1 cellular context compared by ENCODE assay signal in the genomic region with DNA sequence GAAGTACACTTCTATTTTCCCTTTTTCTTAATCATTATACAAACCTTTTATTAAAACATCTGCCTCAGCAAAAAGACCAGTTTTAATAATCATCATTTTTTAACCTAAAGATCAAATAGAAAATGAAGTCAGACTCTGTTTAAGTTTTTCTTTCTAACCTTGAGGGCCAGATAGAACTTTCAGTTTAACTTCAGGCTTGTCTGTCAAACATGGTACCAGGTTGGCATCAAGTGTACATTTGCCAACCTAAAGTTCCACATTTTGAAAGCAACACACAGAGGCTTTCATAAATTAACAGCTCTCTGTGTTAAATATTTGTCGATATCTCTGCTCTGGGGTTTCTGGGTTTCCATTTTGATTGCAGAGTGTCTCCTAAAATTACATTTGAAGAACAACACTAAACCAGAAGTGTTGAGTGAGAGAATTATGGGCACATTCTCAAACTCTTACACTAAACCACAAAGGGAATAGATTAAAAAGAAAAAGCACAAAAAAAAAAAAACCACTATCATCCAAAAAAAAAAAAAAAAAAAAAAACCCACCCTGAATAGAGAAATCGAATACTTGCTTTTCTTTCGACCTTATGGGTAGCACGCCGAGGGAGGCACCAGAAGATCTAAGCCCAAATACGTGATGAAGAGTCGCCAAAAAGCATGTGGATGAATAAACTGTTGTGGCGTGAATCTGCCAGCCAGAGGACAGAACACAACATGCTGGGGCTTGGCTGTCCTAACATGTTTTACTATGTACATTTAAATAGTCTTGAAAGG.
TF ChIP-seq lines count a peak whose summit lies in the region.

No MANE protein-coding gene starts in this region.

TF ChIP-seq in K562, 482 proteins besides CTCF, POLR2A, EP300 and RAD21:
- TF ChIP-seq, protein P1, sequence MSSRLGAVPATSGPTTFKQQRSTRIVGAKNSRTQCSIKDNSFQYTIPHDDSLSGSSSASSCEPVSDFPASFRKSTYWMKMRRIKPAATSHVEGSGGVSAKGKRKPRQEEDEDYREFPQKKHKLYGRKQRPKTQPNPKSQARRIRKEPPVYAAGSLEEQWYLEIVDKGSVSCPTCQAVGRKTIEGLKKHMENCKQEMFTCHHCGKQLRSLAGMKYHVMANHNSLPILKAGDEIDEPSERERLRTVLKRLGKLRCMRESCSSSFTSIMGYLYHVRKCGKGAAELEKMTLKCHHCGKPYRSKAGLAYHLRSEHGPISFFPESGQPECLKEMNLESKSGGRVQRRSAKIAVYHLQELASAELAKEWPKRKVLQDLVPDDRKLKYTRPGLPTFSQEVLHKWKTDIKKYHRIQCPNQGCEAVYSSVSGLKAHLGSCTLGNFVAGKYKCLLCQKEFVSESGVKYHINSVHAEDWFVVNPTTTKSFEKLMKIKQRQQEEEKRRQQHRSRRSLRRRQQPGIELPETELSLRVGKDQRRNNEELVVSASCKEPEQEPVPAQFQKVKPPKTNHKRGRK (tag; IDR thresholded peaks at IDR 0.05): no peak
- TF ChIP-seq, protein P2, sequence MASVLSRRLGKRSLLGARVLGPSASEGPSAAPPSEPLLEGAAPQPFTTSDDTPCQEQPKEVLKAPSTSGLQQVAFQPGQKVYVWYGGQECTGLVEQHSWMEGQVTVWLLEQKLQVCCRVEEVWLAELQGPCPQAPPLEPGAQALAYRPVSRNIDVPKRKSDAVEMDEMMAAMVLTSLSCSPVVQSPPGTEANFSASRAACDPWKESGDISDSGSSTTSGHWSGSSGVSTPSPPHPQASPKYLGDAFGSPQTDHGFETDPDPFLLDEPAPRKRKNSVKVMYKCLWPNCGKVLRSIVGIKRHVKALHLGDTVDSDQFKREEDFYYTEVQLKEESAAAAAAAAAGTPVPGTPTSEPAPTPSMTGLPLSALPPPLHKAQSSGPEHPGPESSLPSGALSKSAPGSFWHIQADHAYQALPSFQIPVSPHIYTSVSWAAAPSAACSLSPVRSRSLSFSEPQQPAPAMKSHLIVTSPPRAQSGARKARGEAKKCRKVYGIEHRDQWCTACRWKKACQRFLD (CRISPR knock-in tag; IDR thresholded peaks at IDR 0.05): no peak
- TF ChIP-seq C11orf30 (IDR thresholded peaks at IDR 0.05; ENCODE audit: low read depth): 0 out of 2 replicates have a peak, but pooled peaks have one; percentile 25
- TF ChIP-seq ZNF174 (CRISPR knock-in tag; IDR thresholded peaks at IDR 0.05): no peak
- no peak for TF ChIP-seq TAF1 (IDR thresholded peaks at IDR 0.05; ENCODE audit: control insufficient read depth, extremely low read depth, insufficient read depth, low read length, severe bottlenecking)
- TF ChIP-seq ZNF140 (CRISPR knock-in tag; IDR thresholded peaks at IDR 0.05): no peak
- no peak for TF ChIP-seq CEBPG (CRISPR knock-in tag; IDR thresholded peaks at IDR 0.05)
- TF ChIP-seq CEBPG (tag; conservative IDR thresholded peaks at IDR 0.05 in 1 of 2, IDR thresholded peaks at IDR 0.05 in 1 of 2): no peak
- TF ChIP-seq, protein P3, sequence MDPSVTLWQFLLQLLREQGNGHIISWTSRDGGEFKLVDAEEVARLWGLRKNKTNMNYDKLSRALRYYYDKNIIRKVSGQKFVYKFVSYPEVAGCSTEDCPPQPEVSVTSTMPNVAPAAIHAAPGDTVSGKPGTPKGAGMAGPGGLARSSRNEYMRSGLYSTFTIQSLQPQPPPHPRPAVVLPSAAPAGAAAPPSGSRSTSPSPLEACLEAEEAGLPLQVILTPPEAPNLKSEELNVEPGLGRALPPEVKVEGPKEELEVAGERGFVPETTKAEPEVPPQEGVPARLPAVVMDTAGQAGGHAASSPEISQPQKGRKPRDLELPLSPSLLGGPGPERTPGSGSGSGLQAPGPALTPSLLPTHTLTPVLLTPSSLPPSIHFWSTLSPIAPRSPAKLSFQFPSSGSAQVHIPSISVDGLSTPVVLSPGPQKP (CRISPR knock-in tag; IDR thresholded peaks at IDR 0.05): no peak
- TF ChIP-seq, protein P4, sequence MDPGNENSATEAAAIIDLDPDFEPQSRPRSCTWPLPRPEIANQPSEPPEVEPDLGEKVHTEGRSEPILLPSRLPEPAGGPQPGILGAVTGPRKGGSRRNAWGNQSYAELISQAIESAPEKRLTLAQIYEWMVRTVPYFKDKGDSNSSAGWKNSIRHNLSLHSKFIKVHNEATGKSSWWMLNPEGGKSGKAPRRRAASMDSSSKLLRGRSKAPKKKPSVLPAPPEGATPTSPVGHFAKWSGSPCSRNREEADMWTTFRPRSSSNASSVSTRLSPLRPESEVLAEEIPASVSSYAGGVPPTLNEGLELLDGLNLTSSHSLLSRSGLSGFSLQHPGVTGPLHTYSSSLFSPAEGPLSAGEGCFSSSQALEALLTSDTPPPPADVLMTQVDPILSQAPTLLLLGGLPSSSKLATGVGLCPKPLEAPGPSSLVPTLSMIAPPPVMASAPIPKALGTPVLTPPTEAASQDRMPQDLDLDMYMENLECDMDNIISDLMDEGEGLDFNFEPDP (CRISPR knock-in tag; IDR thresholded peaks at IDR 0.05): no peak
- TF ChIP-seq MYNN (IDR thresholded peaks at IDR 0.05): no peak
- no peak for TF ChIP-seq MYNN (CRISPR knock-in tag; IDR thresholded peaks at IDR 0.05)
- TF ChIP-seq SMARCA5 (IDR thresholded peaks at IDR 0.05): no peak
- TF ChIP-seq, protein P5, sequence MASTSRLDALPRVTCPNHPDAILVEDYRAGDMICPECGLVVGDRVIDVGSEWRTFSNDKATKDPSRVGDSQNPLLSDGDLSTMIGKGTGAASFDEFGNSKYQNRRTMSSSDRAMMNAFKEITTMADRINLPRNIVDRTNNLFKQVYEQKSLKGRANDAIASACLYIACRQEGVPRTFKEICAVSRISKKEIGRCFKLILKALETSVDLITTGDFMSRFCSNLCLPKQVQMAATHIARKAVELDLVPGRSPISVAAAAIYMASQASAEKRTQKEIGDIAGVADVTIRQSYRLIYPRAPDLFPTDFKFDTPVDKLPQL (IDR thresholded peaks at IDR 0.05; ENCODE audit: extremely low read depth, insufficient read length): no peak
- no peak for TF ChIP-seq FOXJ2 (tag; IDR thresholded peaks at IDR 0.05)
- TF ChIP-seq ZNF699 (CRISPR knock-in tag; IDR thresholded peaks at IDR 0.05; ENCODE audit: insufficient replicate concordance): no peak
- TF ChIP-seq ZNF316 (IDR thresholded peaks at IDR 0.05): peak; percentile 70
